Comparison of ENCODE assay signal across 8 cellular contexts in genomic region chr15:52709172-52709979, GRCh38. TPM values are rescaled to one million over a fixed set of nuclear protein-coding genes. Genes with fewer than 3 reads are reported as not detected.
DNase-seq lines count a peak whose midpoint lies in the region; ATAC-seq and TF ChIP-seq lines count a peak whose summit lies in the region.

No MANE protein-coding gene starts in this region.

- no peaks in the 10 kb centered on the region for H3K36me3 Mint-ChIP-seq in glutamatergic neuron (ENCODE audit: unreplicated experiment)
- H3K36me3 Mint-ChIP-seq in activated CD4-positive, alpha-beta memory T cell treated with anti-CD3 and anti-CD28 coated beads, Interleukin-2, amount 10 ng/mL, durations not matched to agents 7 days and 5 days (ENCODE audit: low read depth) = no peaks in the 10 kb centered on the region
- H3K36me3 Mint-ChIP-seq in activated T-cell treated with anti-CD3 and anti-CD28 coated beads, Interleukin-2, amount 50 U/mL, for 72 hours (ENCODE audit: insufficient read depth in 2 of 2) = no peaks in the 10 kb centered on the region

- ATAC-seq in GM21447 (IDR thresholded peaks at IDR 0.05; ENCODE audit: unreplicated experiment) = peak; percentile 89
- no peak for ATAC-seq in activated T-cell treated with anti-CD3 and anti-CD28 coated beads, Interleukin-2, amount 50 U/mL, for 72 hours (replicated peaks in 1 of 2)

- H3K27ac Mint-ChIP-seq in glutamatergic neuron (ENCODE audit: unreplicated experiment) = no peak overlapping the region
- H3K27ac Mint-ChIP-seq in activated CD4-positive, alpha-beta memory T cell treated with anti-CD3 and anti-CD28 coated beads, Interleukin-2, amount 10 ng/mL, durations not matched to agents 7 days and 5 days = no peak overlapping the region
- no peak overlapping the region for H3K27ac Mint-ChIP-seq in activated T-cell treated with anti-CD3 and anti-CD28 coated beads, Interleukin-2, amount 50 U/mL, for 72 hours

- no peak for TF ChIP-seq CTCF in GM10248 (IDR thresholded peaks at IDR 0.05; ENCODE audit: control extremely low read depth, extremely low read depth, low read depth, missing control alignments)
- no peak for TF ChIP-seq CTCF in glutamatergic neuron (IDR thresholded peaks at IDR 0.05; ENCODE audit: partially characterized antibody, unreplicated experiment)

- H3K4me3 Mint-ChIP-seq in glutamatergic neuron (ENCODE audit: unreplicated experiment) = peak overlapping the region; percentile 66
- no peak overlapping the region for H3K4me3 Mint-ChIP-seq in activated CD4-positive, alpha-beta memory T cell treated with anti-CD3 and anti-CD28 coated beads, Interleukin-2, amount 10 ng/mL, durations not matched to agents 7 days and 5 days
- H3K4me3 Mint-ChIP-seq in activated T-cell treated with anti-CD3 and anti-CD28 coated beads, Interleukin-2, amount 50 U/mL, for 72 hours = no peak overlapping the region

- POLR2A ChIA-PET in GM10248 (lab: Yijun Ruan, JAX) = no interaction called here
- POLR2A ChIA-PET in activated CD4-positive, alpha-beta memory T cell treated with anti-CD3 and anti-CD28 coated beads, Interleukin-2, amount 10 ng/mL, durations not matched to agents 7 days and 5 days (lab: Charles Lee) = no interaction called here

- CTCF ChIA-PET in GM10248 (lab: Yijun Ruan, JAX) = interaction anchor here (1.0 kb wide), 1 partner anchor 27 kb away, joined by 3 read pairs; no protein-coding TSS in a partner anchor
- CTCF ChIA-PET in activated CD4-positive, alpha-beta memory T cell treated with anti-CD3 and anti-CD28 coated beads, Interleukin-2, amount 10 ng/mL, durations not matched to agents 7 days and 5 days (lab: Charles Lee) = no interaction called here

- DNase-seq in GM10248 (ENCODE audit: extremely low spot score) (peak; percentile 26), HT-29 (ENCODE audit: low spot score) (peak; percentile 56), glutamatergic neuron (peak; percentile 35), GF-D8 (lab: John Stamatoyannopoulos, UW) (no peak)
- DNase-seq in activated CD8-positive, alpha-beta memory T cell treated with anti-CD3 and anti-CD28 coated beads, Interleukin-2, amount 50 U/mL, for 4 hours = no peak
- no peak for DNase-seq in activated CD4-positive, alpha-beta memory T cell treated with anti-CD3 and anti-CD28 coated beads, Interleukin-2, amount 10 ng/mL, durations not matched to agents 7 days and 5 days
- DNase-seq in activated T-cell treated with anti-CD3 and anti-CD28 coated beads, Interleukin-2, amount 50 U/mL, for 72 hours = no peak

- peaks cover 6% of the 10 kb centered on the region for H3K27me3 Mint-ChIP-seq in glutamatergic neuron (ENCODE audit: unreplicated experiment)
- no peaks in the 10 kb centered on the region for H3K27me3 Mint-ChIP-seq in activated CD4-positive, alpha-beta memory T cell treated with anti-CD3 and anti-CD28 coated beads, Interleukin-2, amount 10 ng/mL, durations not matched to agents 7 days and 5 days
- H3K27me3 Mint-ChIP-seq in activated T-cell treated with anti-CD3 and anti-CD28 coated beads, Interleukin-2, amount 50 U/mL, for 72 hours (ENCODE audit: low read depth) = no peaks in the 10 kb centered on the region

- H3K4me1 Mint-ChIP-seq in glutamatergic neuron (ENCODE audit: low read depth, unreplicated experiment) = no peaks in the 10 kb centered on the region
- H3K4me1 Mint-ChIP-seq in activated CD4-positive, alpha-beta memory T cell treated with anti-CD3 and anti-CD28 coated beads, Interleukin-2, amount 10 ng/mL, durations not matched to agents 7 days and 5 days = peaks cover 5% of the 10 kb centered on the region
- peaks cover 16% of the 10 kb centered on the region for H3K4me1 Mint-ChIP-seq in activated T-cell treated with anti-CD3 and anti-CD28 coated beads, Interleukin-2, amount 50 U/mL, for 72 hours (ENCODE audit: low read depth)

- H3K9me3 Mint-ChIP-seq in glutamatergic neuron (ENCODE audit: unreplicated experiment) = peaks cover 2% of the 10 kb centered on the region
- no peaks in the 10 kb centered on the region for H3K9me3 Mint-ChIP-seq in activated CD4-positive, alpha-beta memory T cell treated with anti-CD3 and anti-CD28 coated beads, Interleukin-2, amount 10 ng/mL, durations not matched to agents 7 days and 5 days
- peaks cover 0 to 3% of the 10 kb centered on the region in 2 donors for H3K9me3 Mint-ChIP-seq in activated T-cell treated with anti-CD3 and anti-CD28 coated beads, Interleukin-2, amount 50 U/mL, for 72 hours

RNA-seq across cellular contexts. Expression of gene ATOSA, which starts 30.2 kb away (rescaled TPM):
- 5.3 and 6.8 TPM in 2 replicates for total RNA-seq in HT-29 (2014; rRNA removed; shearing (Covaris generic))
- 37.8 TPM for total RNA-seq in glutamatergic neuron (ENCODE audit: unreplicated experiment)
- 10 to 100 TPM; 44.9 to 46.6 TPM for total RNA-seq in activated CD4-positive, alpha-beta memory T cell treated with anti-CD3 and anti-CD28 coated beads, Interleukin-2, amount 10 ng/mL, durations not matched to agents 7 days and 5 days
- total RNA-seq in activated T-cell treated with anti-CD3 and anti-CD28 coated beads, Interleukin-2, amount 50 U/mL, for 72 hours = 10 to 100 TPM; 37.2 to 41.7 TPM

Comparison
In these comparisons a context has a peak if more than half of its experiments do, and no peak if none do; other contexts are left out.
1. DNase-seq: peak in GM10248 (single experiment), HT-29 (single experiment) and glutamatergic neuron (single experiment); none in activated CD8-positive, alpha-beta memory T cell treated with anti-CD3 and anti-CD28 coated beads, Interleukin-2, amount 50 U/mL, for 4 hours (single experiment), GF-D8 (single experiment), activated CD4-positive, alpha-beta memory T cell treated with anti-CD3 and anti-CD28 coated beads, Interleukin-2, amount 10 ng/mL, durations not matched to agents 7 days and 5 days (single experiment) and activated T-cell treated with anti-CD3 and anti-CD28 coated beads, Interleukin-2, amount 50 U/mL, for 72 hours (0 of 2).